ENCODE assay signal across 1 cellular context in the genomic region with DNA sequence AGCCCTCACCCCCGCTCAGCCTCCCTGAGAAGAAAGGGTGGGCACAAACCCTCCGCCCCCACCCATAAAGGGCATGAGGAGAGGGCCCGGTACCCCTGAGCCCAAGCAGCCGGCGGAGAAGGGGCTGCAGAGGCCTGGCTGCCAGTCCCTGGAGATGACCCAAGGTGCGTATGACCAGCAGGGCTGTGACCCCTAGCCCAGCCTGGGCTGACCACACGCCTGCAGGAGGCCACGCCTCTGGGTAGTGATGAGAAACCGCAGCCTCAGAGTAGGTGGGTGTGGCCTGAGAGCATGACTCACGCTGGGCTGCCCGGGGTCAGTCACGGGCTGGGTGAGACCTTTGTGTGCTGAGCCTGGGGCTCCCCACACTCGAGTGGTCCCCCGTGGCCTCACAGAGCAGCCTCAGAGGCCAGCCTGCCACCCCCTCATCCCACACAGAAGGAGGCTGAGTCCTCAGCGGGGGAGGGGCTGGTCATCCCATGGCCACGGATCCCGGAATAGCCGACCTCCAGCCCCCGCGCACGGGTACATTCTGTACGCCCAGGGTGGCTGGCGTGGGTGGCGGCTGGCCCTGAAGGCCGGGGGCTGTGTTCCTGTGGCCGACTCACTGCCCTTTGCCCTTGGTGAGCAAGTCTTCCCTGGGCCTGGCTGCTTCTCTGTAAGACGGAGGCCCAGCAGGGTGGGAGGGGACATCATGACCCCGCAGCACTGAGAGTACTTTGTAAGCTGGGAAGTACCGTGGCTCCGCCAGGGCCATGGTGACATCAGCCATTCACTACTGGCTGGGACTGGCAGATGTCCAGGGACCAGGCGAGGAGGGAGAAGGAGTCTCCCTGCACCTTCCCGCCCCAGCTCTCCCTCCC.
TF ChIP-seq lines count a peak whose summit lies in the region.

No MANE protein-coding gene starts in this region.

TF ChIP-seq in HepG2, 621 proteins besides CTCF, POLR2A, EP300 and RAD21 (continued from another document and continues in another):
- TF ChIP-seq ATF1 (CRISPR knock-in tag; IDR thresholded peaks at IDR 0.05) (no peak), GATAD1 (CRISPR knock-in tag; IDR thresholded peaks at IDR 0.05) (no peak), CENPBD1 (CRISPR knock-in tag; IDR thresholded peaks at IDR 0.05; ENCODE audit: borderline replicate concordance, low read depth) (no peak), CCAR2 (optimal IDR thresholded peaks at IDR 0.05; ENCODE audit: low read depth, low read length) (no peak), ZNF354B (CRISPR knock-in tag; IDR thresholded peaks at IDR 0.05) (no peak), ARNT2 (CRISPR knock-in tag; IDR thresholded peaks at IDR 0.05; ENCODE audit: low read depth) (no peak), ZBTB39 (CRISPR knock-in tag; IDR thresholded peaks at IDR 0.05) (no peak), HNF4G (IDR thresholded peaks at IDR 0.05; ENCODE audit: borderline replicate concordance, low read depth, low read length) (no peak; the same call in 1 of the 2 replicates), HNF4G (CRISPR knock-in tag; IDR thresholded peaks at IDR 0.05; ENCODE audit: borderline replicate concordance, low read depth) (peak; percentile 85; the same call in 1 of the 2 replicates), KLF9 (CRISPR knock-in tag; IDR thresholded peaks at IDR 0.05; ENCODE audit: low read depth) (no peak; the same call in 1 of the 2 replicates), MAFF (IDR thresholded peaks at IDR 0.05; ENCODE audit: low read depth, low read length) (no peak), ZNF720 (CRISPR knock-in tag; IDR thresholded peaks at IDR 0.05) (no peak), AHR (CRISPR knock-in tag; IDR thresholded peaks at IDR 0.05) (peak; percentile 62), ELK4 (CRISPR knock-in tag; IDR thresholded peaks at IDR 0.05; ENCODE audit: borderline replicate concordance) (no peak), NFE2L2 (IDR thresholded peaks at IDR 0.05; ENCODE audit: low read length) (no peak), HMGXB3 (CRISPR knock-in tag; IDR thresholded peaks at IDR 0.05; ENCODE audit: borderline replicate concordance) (peak; percentile 68; the same call in 1 of the 2 replicates), HES4 (CRISPR knock-in tag; IDR thresholded peaks at IDR 0.05; ENCODE audit: borderline replicate concordance) (no peak), XRCC5 (optimal IDR thresholded peaks at IDR 0.05; ENCODE audit: low read length) (peak; percentile 56), ZC3H13 (CRISPR knock-in tag; IDR thresholded peaks at IDR 0.05) (no peak; the same call in 1 of the 2 replicates), GPBP1L1 (CRISPR knock-in tag; IDR thresholded peaks at IDR 0.05) (no peak), ZMYM2 (CRISPR knock-in tag; IDR thresholded peaks at IDR 0.05) (peak; percentile 84), IRF1 (CRISPR knock-in tag; IDR thresholded peaks at IDR 0.05; ENCODE audit: low read depth) (no peak), CBX5 (CRISPR knock-in tag; IDR thresholded peaks at IDR 0.05; ENCODE audit: borderline replicate concordance) (peak; percentile 88), ZNF333 (CRISPR knock-in tag; IDR thresholded peaks at IDR 0.05; ENCODE audit: borderline replicate concordance) (peak; percentile 76; the same call in 1 of the 2 replicates), PCBP2 (optimal IDR thresholded peaks at IDR 0.05; ENCODE audit: low read depth, low read length, poor library complexity, severe bottlenecking) (no peak)
- TF ChIP-seq, protein P1, sequence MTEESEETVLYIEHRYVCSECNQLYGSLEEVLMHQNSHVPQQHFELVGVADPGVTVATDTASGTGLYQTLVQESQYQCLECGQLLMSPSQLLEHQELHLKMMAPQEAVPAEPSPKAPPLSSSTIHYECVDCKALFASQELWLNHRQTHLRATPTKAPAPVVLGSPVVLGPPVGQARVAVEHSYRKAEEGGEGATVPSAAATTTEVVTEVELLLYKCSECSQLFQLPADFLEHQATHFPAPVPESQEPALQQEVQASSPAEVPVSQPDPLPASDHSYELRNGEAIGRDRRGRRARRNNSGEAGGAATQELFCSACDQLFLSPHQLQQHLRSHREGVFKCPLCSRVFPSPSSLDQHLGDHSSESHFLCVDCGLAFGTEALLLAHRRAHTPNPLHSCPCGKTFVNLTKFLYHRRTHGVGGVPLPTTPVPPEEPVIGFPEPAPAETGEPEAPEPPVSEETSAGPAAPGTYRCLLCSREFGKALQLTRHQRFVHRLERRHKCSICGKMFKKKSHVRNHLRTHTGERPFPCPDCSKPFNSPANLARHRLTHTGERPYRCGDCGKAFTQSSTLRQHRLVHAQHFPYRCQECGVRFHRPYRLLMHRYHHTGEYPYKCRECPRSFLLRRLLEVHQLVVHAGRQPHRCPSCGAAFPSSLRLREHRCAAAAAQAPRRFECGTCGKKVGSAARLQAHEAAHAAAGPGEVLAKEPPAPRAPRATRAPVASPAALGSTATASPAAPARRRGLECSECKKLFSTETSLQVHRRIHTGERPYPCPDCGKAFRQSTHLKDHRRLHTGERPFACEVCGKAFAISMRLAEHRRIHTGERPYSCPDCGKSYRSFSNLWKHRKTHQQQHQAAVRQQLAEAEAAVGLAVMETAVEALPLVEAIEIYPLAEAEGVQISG (CRISPR knock-in tag; IDR thresholded peaks at IDR 0.05), result peak; percentile 54
- TF ChIP-seq, protein P2, sequence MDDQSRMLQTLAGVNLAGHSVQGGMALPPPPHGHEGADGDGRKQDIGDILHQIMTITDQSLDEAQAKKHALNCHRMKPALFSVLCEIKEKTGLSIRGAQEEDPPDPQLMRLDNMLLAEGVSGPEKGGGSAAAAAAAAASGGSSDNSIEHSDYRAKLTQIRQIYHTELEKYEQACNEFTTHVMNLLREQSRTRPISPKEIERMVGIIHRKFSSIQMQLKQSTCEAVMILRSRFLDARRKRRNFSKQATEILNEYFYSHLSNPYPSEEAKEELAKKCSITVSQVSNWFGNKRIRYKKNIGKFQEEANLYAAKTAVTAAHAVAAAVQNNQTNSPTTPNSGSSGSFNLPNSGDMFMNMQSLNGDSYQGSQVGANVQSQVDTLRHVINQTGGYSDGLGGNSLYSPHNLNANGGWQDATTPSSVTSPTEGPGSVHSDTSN (CRISPR knock-in tag; IDR thresholded peaks at IDR 0.05; ENCODE audit: borderline replicate concordance), result no peak
- TF ChIP-seq, protein P3, sequence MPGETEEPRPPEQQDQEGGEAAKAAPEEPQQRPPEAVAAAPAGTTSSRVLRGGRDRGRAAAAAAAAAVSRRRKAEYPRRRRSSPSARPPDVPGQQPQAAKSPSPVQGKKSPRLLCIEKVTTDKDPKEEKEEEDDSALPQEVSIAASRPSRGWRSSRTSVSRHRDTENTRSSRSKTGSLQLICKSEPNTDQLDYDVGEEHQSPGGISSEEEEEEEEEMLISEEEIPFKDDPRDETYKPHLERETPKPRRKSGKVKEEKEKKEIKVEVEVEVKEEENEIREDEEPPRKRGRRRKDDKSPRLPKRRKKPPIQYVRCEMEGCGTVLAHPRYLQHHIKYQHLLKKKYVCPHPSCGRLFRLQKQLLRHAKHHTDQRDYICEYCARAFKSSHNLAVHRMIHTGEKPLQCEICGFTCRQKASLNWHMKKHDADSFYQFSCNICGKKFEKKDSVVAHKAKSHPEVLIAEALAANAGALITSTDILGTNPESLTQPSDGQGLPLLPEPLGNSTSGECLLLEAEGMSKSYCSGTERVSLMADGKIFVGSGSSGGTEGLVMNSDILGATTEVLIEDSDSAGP (CRISPR knock-in tag; IDR thresholded peaks at IDR 0.05; ENCODE audit: borderline replicate concordance), result peak; percentile 90; the same call in 1 of the 2 replicates
- TF ChIP-seq, protein P4, sequence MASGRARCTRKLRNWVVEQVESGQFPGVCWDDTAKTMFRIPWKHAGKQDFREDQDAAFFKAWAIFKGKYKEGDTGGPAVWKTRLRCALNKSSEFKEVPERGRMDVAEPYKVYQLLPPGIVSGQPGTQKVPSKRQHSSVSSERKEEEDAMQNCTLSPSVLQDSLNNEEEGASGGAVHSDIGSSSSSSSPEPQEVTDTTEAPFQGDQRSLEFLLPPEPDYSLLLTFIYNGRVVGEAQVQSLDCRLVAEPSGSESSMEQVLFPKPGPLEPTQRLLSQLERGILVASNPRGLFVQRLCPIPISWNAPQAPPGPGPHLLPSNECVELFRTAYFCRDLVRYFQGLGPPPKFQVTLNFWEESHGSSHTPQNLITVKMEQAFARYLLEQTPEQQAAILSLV (CRISPR knock-in tag; IDR thresholded peaks at IDR 0.05; ENCODE audit: borderline replicate concordance), result peak; percentile 94; the same call in 1 of the 2 replicates
- TF ChIP-seq, protein P5, sequence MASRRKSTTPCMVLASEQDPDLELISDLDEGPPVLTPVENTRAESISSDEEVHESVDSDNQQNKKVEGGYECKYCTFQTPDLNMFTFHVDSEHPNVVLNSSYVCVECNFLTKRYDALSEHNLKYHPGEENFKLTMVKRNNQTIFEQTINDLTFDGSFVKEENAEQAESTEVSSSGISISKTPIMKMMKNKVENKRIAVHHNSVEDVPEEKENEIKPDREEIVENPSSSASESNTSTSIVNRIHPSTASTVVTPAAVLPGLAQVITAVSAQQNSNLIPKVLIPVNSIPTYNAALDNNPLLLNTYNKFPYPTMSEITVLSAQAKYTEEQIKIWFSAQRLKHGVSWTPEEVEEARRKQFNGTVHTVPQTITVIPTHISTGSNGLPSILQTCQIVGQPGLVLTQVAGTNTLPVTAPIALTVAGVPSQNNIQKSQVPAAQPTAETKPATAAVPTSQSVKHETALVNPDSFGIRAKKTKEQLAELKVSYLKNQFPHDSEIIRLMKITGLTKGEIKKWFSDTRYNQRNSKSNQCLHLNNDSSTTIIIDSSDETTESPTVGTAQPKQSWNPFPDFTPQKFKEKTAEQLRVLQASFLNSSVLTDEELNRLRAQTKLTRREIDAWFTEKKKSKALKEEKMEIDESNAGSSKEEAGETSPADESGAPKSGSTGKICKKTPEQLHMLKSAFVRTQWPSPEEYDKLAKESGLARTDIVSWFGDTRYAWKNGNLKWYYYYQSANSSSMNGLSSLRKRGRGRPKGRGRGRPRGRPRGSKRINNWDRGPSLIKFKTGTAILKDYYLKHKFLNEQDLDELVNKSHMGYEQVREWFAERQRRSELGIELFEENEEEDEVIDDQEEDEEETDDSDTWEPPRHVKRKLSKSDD (CRISPR knock-in tag; IDR thresholded peaks at IDR 0.05; ENCODE audit: low read depth), result peak; percentile 77; the same call in 1 of the 2 replicates
